ENCODE assay signal across 23 cellular contexts in genomic region chr2:238685327-238685709, GRCh38.
A peak's percentile ranks its signal among the peaks of the same experiment; 100 is the strongest.
DNase-seq lines count a peak whose midpoint lies in the region; ATAC-seq and TF ChIP-seq lines count a peak whose summit lies in the region.
"Had no signal": no experiment of that assay in that cellular context is flagged by ENCODE, and none has a peak within 500 bp of the region (broad histone marks: within the 10 kb centered on the region; RNA-seq: fewer than 3 reads in every experiment).

No MANE protein-coding gene starts in this region.

- H3K4me3 ChIP-seq in AG04450 (ENCODE audit: low read depth, low read length) (no peak overlapping the region), Panc1 (ENCODE audit: low read depth in 2 of 2, low read length in 2 of 2) (no peak overlapping the region), esophagus squamous epithelium (no peak overlapping the region), skin epidermis (no peak overlapping the region)
- H3K4me3 ChIP-seq: HAP-1, psoas muscle had no signal

- BruUV-seq in Panc1 (replicated peaks; lab: Mats Ljungman, UMichigan), result no TSS peak

- H3K27ac Mint-ChIP-seq in activated CD4-positive, alpha-beta T cell treated with anti-CD3 and anti-CD28 coated beads for 36 hours, result no peak overlapping the region
- H3K27ac Mint-ChIP-seq: activated naive CD4-positive, alpha-beta T cell treated with anti-CD3 and anti-CD28 coated beads, Interleukin-2, amount 10 ng/mL, durations not matched to agents 7 days and 5 days; endodermal cell had no signal

- TF ChIP-seq CTCF in AG04450 (IDR thresholded peaks at IDR 0.05; ENCODE audit: low read depth, low read length) (no peak), Panc1 (IDR thresholded peaks at IDR 0.05) (no peak), esophagus squamous epithelium (IDR thresholded peaks at IDR 0.05) (no peak)

- peaks cover 4% of the 10 kb centered on the region; the same call in 1 of the 2 replicates for H3K9me3 ChIP-seq in AG04450 (ENCODE audit: control insufficient read depth, insufficient read depth, low read length)
- peaks cover 10% of the 10 kb centered on the region; the same call in 1 of the 2 replicates for H3K9me3 ChIP-seq in Panc1 (ENCODE audit: control insufficient read depth, insufficient read depth, low read depth, low read length)
- no peaks in the 10 kb centered on the region for H3K9me3 ChIP-seq in esophagus squamous epithelium
- H3K9me3 ChIP-seq: Caco-2, HAP-1, neutrophil, psoas muscle had no signal

- no peaks in the 10 kb centered on the region for H3K9me3 Mint-ChIP-seq in activated CD4-positive, alpha-beta T cell treated with anti-CD3 and anti-CD28 coated beads for 36 hours (ENCODE audit: low read depth)
- H3K9me3 Mint-ChIP-seq: activated naive CD4-positive, alpha-beta T cell treated with anti-CD3 and anti-CD28 coated beads, Interleukin-2, amount 10 ng/mL, durations not matched to agents 7 days and 5 days; endodermal cell had no signal

- no peak overlapping the region for H3K4me3 Mint-ChIP-seq in activated CD4-positive, alpha-beta T cell treated with anti-CD3 and anti-CD28 coated beads for 36 hours
- H3K4me3 Mint-ChIP-seq: activated naive CD4-positive, alpha-beta T cell treated with anti-CD3 and anti-CD28 coated beads, Interleukin-2, amount 10 ng/mL, durations not matched to agents 7 days and 5 days; endodermal cell had no signal

- peaks cover 9% of the 10 kb centered on the region; the same call in 1 of the 2 replicates for H3K4me1 ChIP-seq in Panc1 (ENCODE audit: control insufficient read depth, insufficient read depth, low read length)
- peaks cover 10 to 21% (median 12%) of the 10 kb centered on the region in 3 donors for H3K4me1 ChIP-seq in esophagus squamous epithelium
- H3K4me1 ChIP-seq: Caco-2, HAP-1, psoas muscle had no signal

- no peaks in the 10 kb centered on the region for H3K36me3 Mint-ChIP-seq in activated CD4-positive, alpha-beta T cell treated with anti-CD3 and anti-CD28 coated beads for 36 hours (ENCODE audit: low read depth)
- H3K36me3 Mint-ChIP-seq: activated naive CD4-positive, alpha-beta T cell treated with anti-CD3 and anti-CD28 coated beads, Interleukin-2, amount 10 ng/mL, durations not matched to agents 7 days and 5 days had no signal

- no peak for DNase-seq in AG04450 (ENCODE audit: low read depth, low spot score)
- DNase-seq in Panc1 (ENCODE audit: low read depth, low spot score), result no peak
- DNase-seq in esophagus squamous epithelium (lab: John Stamatoyannopoulos, UW), result no peak
- DNase-seq in activated effector memory CD4-positive, alpha-beta T cell treated with Interleukin-2 at 50 U/mL for 16 hours, result no peak
- DNase-seq in activated CD4-positive, alpha-beta T cell treated with anti-CD3 and anti-CD28 coated beads for 36 hours, result no peak
- DNase-seq: activated CD4-positive, CD25-positive, alpha-beta regulatory T cell treated with anti-CD3 and anti-CD28 coated beads, Interleukin-2, amount 50 U/mL, for 72 hours; activated naive CD4-positive, alpha-beta T cell treated with anti-CD3 and anti-CD28 coated beads, Interleukin-2, amount 10 ng/mL, durations not matched to agents 7 days and 5 days; activated T-cell treated with anti-CD3 and anti-CD28 coated beads, Interleukin-2, amount 50 U/mL, for 48 hours; C1 segment of cervical spinal cord; Caco-2; DND-41; NCI-H2107; NCI-H446; NCI-H82; OCI-M1; psoas muscle; T-helper 1 cell had no signal

- H3K27me3 ChIP-seq in AG04450 (ENCODE audit: control insufficient read depth, insufficient read depth, low read length) (peaks cover 5% of the 10 kb centered on the region), Panc1 (ENCODE audit: control insufficient read depth, insufficient read depth, low read length) (no peaks in the 10 kb centered on the region), esophagus squamous epithelium (no peaks in the 10 kb centered on the region)

- intact Hi-C loops in Panc1 (cut with micrococcal nuclease; ENCODE audit: unreplicated experiment) (no loop called here), esophagus squamous epithelium (cut with DNase I) (no loop called here)
- intact Hi-C loops in activated CD4-positive, alpha-beta T cell treated with anti-CD3 and anti-CD28 coated beads for 36 hours (cut with DNase I, micrococcal nuclease), result no loop called here

- peaks cover 8% of the 10 kb centered on the region for H3K4me1 Mint-ChIP-seq in activated CD4-positive, alpha-beta T cell treated with anti-CD3 and anti-CD28 coated beads for 36 hours
- H3K4me1 Mint-ChIP-seq: activated naive CD4-positive, alpha-beta T cell treated with anti-CD3 and anti-CD28 coated beads, Interleukin-2, amount 10 ng/mL, durations not matched to agents 7 days and 5 days; endodermal cell had no signal

- CTCF ChIA-PET in AG04450 (lab: Charles Lee) (interaction anchor here (0.8 kb wide), 1 partner anchor 100 kb away, joined by 3 read pairs; no protein-coding TSS in a partner anchor), Panc1 (lab: Charles Lee) (no interaction called here)
- CTCF ChIA-PET in activated CD4-positive, alpha-beta T cell treated with anti-CD3 and anti-CD28 coated beads for 36 hours (lab: Charles Lee), result no interaction called here

- H3K36me3 ChIP-seq in Panc1 (ENCODE audit: control insufficient read depth, insufficient read depth, low read length) (no peaks in the 10 kb centered on the region), esophagus squamous epithelium (no peaks in the 10 kb centered on the region)
- H3K36me3 ChIP-seq: HAP-1, neutrophil had no signal

- 75 to 95% methylated on average over 2 to 4 of the region's 4 CpGs for WGBS in esophagus squamous epithelium, 2 donors

- POLR2A ChIA-PET in AG04450 (lab: Yijun Ruan, JAX) (no interaction called here), Panc1 (lab: Charles Lee) (no interaction called here)
- POLR2A ChIA-PET in activated CD4-positive, alpha-beta T cell treated with anti-CD3 and anti-CD28 coated beads for 36 hours (lab: Charles Lee), result no interaction called here

- H3K27ac ChIP-seq in AG04450 (ENCODE audit: low read depth, low read length) (peak overlapping the region; percentile 84), Panc1 (ENCODE audit: low read length) (peak overlapping the region; percentile 51), esophagus squamous epithelium (peak overlapping the region; percentile 35 to 82 (median 74)), skin epidermis (peak overlapping the region in 12 of 21 experiments; percentile 3 to 79 (median 34))
- H3K27ac ChIP-seq: neutrophil, psoas muscle had no signal

- in situ Hi-C loops in Panc1 (cut with HindIII; ENCODE audit: low pct_unique_long_range_greater_than_20kb, low sequenced_read_pairs), result no loop called here

- ATAC-seq in Panc1 (no peak; the same call in 1 of the 2 replicates), HG02870 (IDR thresholded peaks at IDR 0.05; ENCODE audit: unreplicated experiment) (no peak)
- ATAC-seq in activated CD4-positive, CD25-positive, alpha-beta regulatory T cell treated with anti-CD3 and anti-CD28 coated beads, Interleukin-2, amount 50 U/mL, for 24 hours, result no peak
- ATAC-seq in activated CD4-positive, alpha-beta T cell treated with anti-CD3 and anti-CD28 coated beads for 36 hours, result no peak

- H3K27me3 Mint-ChIP-seq in activated CD4-positive, alpha-beta T cell treated with anti-CD3 and anti-CD28 coated beads for 36 hours, result peaks cover 30% of the 10 kb centered on the region

- no peak for TF ChIP-seq POLR2A in esophagus squamous epithelium (IDR thresholded peaks at IDR 0.05)
